ENCODE assay signal across 8 cellular contexts in genomic region chr12:8914033-8914715, GRCh38.
DNase-seq lines count a peak whose midpoint lies in the region; ATAC-seq lines count a peak whose summit lies in the region.

TSS of gene PHC1 (plus strand) at chr12:8914509. CDS start at chr12:8917678, 3,169 bp downstream.

- peak; percentile 95 for DNase-seq in GM03348 (ENCODE audit: low spot score)
- DNase-seq in NCI-H1092 treated with DMSO at 0.1 percent for 48 hours (lab: John Stamatoyannopoulos, UW): peak; percentile 87
- DNase-seq in T-helper 1 cell: peak; percentile 74 to 85 (median 78)
- DNase-seq in activated naive CD8-positive, alpha-beta T cell treated with anti-CD3 and anti-CD28 coated beads, Interleukin-2, amount 50 U/mL, for 16 hours (ENCODE audit: low read depth, low spot score): peak; percentile 36
- peak; percentile 81 for DNase-seq in glomerular visceral epithelial cell (ENCODE audit: extremely low spot score)
- DNase-seq in nucleus accumbens (lab: John Stamatoyannopoulos, UW): peak in 54 of 56 donors; percentile 22 to 86 (median 67)
- DNase-seq in stromal cell of bone marrow (ENCODE audit: low read depth): peak; percentile 47

- peak; percentile 63 for ATAC-seq in HG02610 (IDR thresholded peaks at IDR 0.05; ENCODE audit: unreplicated experiment)

Comparison
In these comparisons a context has a peak if more than half of its experiments do, and no peak if none do; other contexts are left out.
1. Peak in every context shown above with its lines: DNase-seq and ATAC-seq.
2. DNase-seq: peak in every context shown above with its lines; median percentile 95 in GM03348; 87 in NCI-H1092 treated with DMSO at 0.1 percent for 48 hours; 81 in glomerular visceral epithelial cell; 78 in T-helper 1 cell; 67 in nucleus accumbens; 47 in stromal cell of bone marrow; 36 in activated naive CD8-positive, alpha-beta T cell treated with anti-CD3 and anti-CD28 coated beads, Interleukin-2, amount 50 U/mL, for 16 hours.